ENCODE assay signal across 11 cellular contexts in genomic region chr4:16253127-16253960, GRCh38. TPM values are rescaled to one million over a fixed set of nuclear protein-coding genes. Genes with fewer than 3 reads are reported as not detected.
DNase-seq lines count a peak whose midpoint lies in the region; ATAC-seq and TF ChIP-seq lines count a peak whose summit lies in the region.
"Had no signal": no experiment of that assay in that cellular context is flagged by ENCODE, and none has a peak within 500 bp of the region (broad histone marks: within the 10 kb centered on the region; RNA-seq: fewer than 3 reads in every experiment).

No MANE protein-coding gene starts in this region.

- no peak for TF ChIP-seq CTCF in Panc1 (IDR thresholded peaks at IDR 0.05)
- no peak for TF ChIP-seq CTCF in lower lobe of right lung (IDR thresholded peaks at IDR 0.05)

- ATAC-seq in Panc1: peak; percentile 72; the same call in 1 of the 2 replicates
- ATAC-seq in activated CD4-positive, CD25-positive, alpha-beta regulatory T cell treated with anti-CD3 and anti-CD28 coated beads, Interleukin-2, amount 50 U/mL, for 24 hours: no peak
- no peak for ATAC-seq in lower lobe of right lung

- in situ Hi-C loops in Panc1 (cut with HindIII; ENCODE audit: low pct_unique_long_range_greater_than_20kb, low sequenced_read_pairs): no loop called here

- H3K36me3 ChIP-seq in Panc1 (ENCODE audit: control insufficient read depth, insufficient read depth, low read length) (no peaks in the 10 kb centered on the region), lower lobe of right lung (no peaks in the 10 kb centered on the region)

- no peak overlapping the region for H3K4me3 ChIP-seq in Panc1 (ENCODE audit: low read depth in 2 of 2, low read length in 2 of 2)
- no peak overlapping the region for H3K4me3 ChIP-seq in lower lobe of right lung

- peak; percentile 48 for DNase-seq in Daoy (ENCODE audit: low read depth)
- DNase-seq in Panc1 (ENCODE audit: low read depth, low spot score): peak; percentile 4
- peak; percentile 37 for DNase-seq in epithelial cell of prostate (ENCODE audit: low read depth, low spot score)
- DNase-seq in renal cortical epithelial cell (ENCODE audit: low read depth): peak; percentile 84
- no peak for DNase-seq in NCI-H446 treated with DMSO at 0.1 percent for 48 hours (lab: John Stamatoyannopoulos, UW)
- no peak for DNase-seq in lower lobe of right lung
- no peak for DNase-seq in islet precursor cell
- DNase-seq: activated gamma-delta T cell treated with Interleukin-2 at 50 U/mL for 16 hours, NCI-H1105 treated with DMSO at 0.1 percent for 48 hours, NCI-H748 treated with DMSO at 0.1 percent for 48 hours had no signal

- POLR2A ChIA-PET in Panc1 (lab: Charles Lee): no interaction called here

- intact Hi-C loops in Panc1 (cut with micrococcal nuclease; ENCODE audit: unreplicated experiment) (no loop called here), lower lobe of right lung (cut with DNase I) (no loop called here)

- no TSS peak for BruUV-seq in Panc1 (replicated peaks; lab: Mats Ljungman, UMichigan)

- H3K27me3 ChIP-seq in Panc1 (ENCODE audit: control insufficient read depth, insufficient read depth, low read length): no peaks in the 10 kb centered on the region
- H3K27me3 ChIP-seq in lower lobe of right lung (ENCODE audit: low read depth): no peaks in the 10 kb centered on the region

- H3K27ac ChIP-seq in Panc1 (ENCODE audit: low read length) (no peak overlapping the region), epithelial cell of prostate (no peak overlapping the region), lower lobe of right lung (no peak overlapping the region)

- CTCF ChIA-PET in Panc1 (lab: Charles Lee): no interaction called here

- H3K4me1 ChIP-seq in Panc1 (ENCODE audit: control insufficient read depth, insufficient read depth, low read length) (no peaks in the 10 kb centered on the region), lower lobe of right lung (no peaks in the 10 kb centered on the region)

- H3K9me3 ChIP-seq in Panc1 (ENCODE audit: control insufficient read depth, insufficient read depth, low read depth, low read length) (no peaks in the 10 kb centered on the region), lower lobe of right lung (no peaks in the 10 kb centered on the region)

RNA-seq across cellular contexts. Expression of gene TAPT1, which starts 27.1 kb away (rescaled TPM):
- 21.9 and 28.3 TPM in 2 replicates for total RNA-seq in Daoy (2014; rRNA removed; shearing (Covaris generic))
- total RNA-seq in Panc1 (2021; ENCODE audit: unreplicated experiment) (17.3 TPM), renal cortical epithelial cell (11.8 and 33.5 TPM in 2 replicates), lower lobe of right lung (72.8 TPM)
- polyA plus RNA-seq in Panc1 (2012; ENCODE audit: insufficient read length): 6.6 TPM

Comparison
In these comparisons a context has a peak if more than half of its experiments do, and no peak if none do; other contexts are left out.
1. DNase-seq: peak in Daoy (single experiment), Panc1 (single experiment), epithelial cell of prostate (single experiment) and renal cortical epithelial cell (single experiment); none in NCI-H446 treated with DMSO at 0.1 percent for 48 hours (single experiment), lower lobe of right lung (single experiment) and islet precursor cell (single experiment).